Comparison of ENCODE assay signal across 16 cellular contexts in genomic region chr10:73119457-73119856, GRCh38.
"Had no signal": no experiment of that assay in that cellular context is flagged by ENCODE, and none has a peak within 500 bp of the region (broad histone marks: within the 10 kb centered on the region; RNA-seq: fewer than 3 reads in every experiment).

No MANE protein-coding gene starts in this region.

- H3K27me3 ChIP-seq: ascending aorta, breast epithelium, heart right ventricle, tibial nerve had no signal

- H3K4me1 Mint-ChIP-seq: memory B cell had no signal

- H3K4me1 ChIP-seq: breast epithelium had no signal

- H3K27ac ChIP-seq: breast epithelium, tibial nerve had no signal

- H3K9me3 ChIP-seq: ascending aorta, breast epithelium, heart right ventricle, mucosa of descending colon, tibial nerve had no signal

- H3K4me3 Mint-ChIP-seq: activated CD4-positive, alpha-beta memory T cell treated with anti-CD3 and anti-CD28 coated beads, Interleukin-2, amount 10 ng/mL, durations not matched to agents 7 days and 5 days; dendritic cell treated with granulocyte-macrophage colony-stimulating factor and Interleukin-4, amounts not matched to agents 40 ng/mL and 50 ng/mL, for 4 days; memory B cell; naive thymus-derived CD4-positive, alpha-beta T cell; T-helper 2 cell treated with Interferon-gamma antibody and Interleukin-4, amounts not matched to agents 5 μg/mL and 100 μg/mL, for 36 hours had no signal

- H3K4me3 ChIP-seq: ascending aorta, breast epithelium, heart right ventricle, mucosa of descending colon, skin epidermis, tibial nerve had no signal

- H3K9me3 Mint-ChIP-seq: activated CD4-positive, alpha-beta memory T cell treated with anti-CD3 and anti-CD28 coated beads, Interleukin-2, amount 10 ng/mL, durations not matched to agents 7 days and 5 days; dendritic cell treated with granulocyte-macrophage colony-stimulating factor and Interleukin-4, amounts not matched to agents 40 ng/mL and 50 ng/mL, for 4 days; memory B cell; naive thymus-derived CD4-positive, alpha-beta T cell; T-helper 2 cell treated with Interferon-gamma antibody and Interleukin-4, amounts not matched to agents 5 μg/mL and 100 μg/mL, for 36 hours had no signal

- ATAC-seq: mucosa of descending colon; naive thymus-derived CD4-positive, alpha-beta T cell had no signal

- DNase-seq: activated CD4-positive, alpha-beta memory T cell treated with anti-CD3 and anti-CD28 coated beads, Interleukin-2, amount 10 ng/mL, durations not matched to agents 7 days and 5 days; activated gamma-delta T cell treated with Interleukin-2 at 50 U/mL for 16 hours; effector memory CD4-positive, alpha-beta T cell; heart right ventricle; mucosa of descending colon; naive thymus-derived CD4-positive, alpha-beta T cell; stimulated activated CD4-positive, alpha-beta T cell treated with anti-CD3 and anti-CD28 coated beads, Interleukin-4, amount 100 ng/mL, for 24 hours; stimulated activated naive CD4-positive, alpha-beta T cell treated with Interleukin-2 at 50 U/mL for 16 hours; substantia nigra had no signal

- H3K36me3 ChIP-seq: breast epithelium had no signal

- H3K27ac Mint-ChIP-seq: activated CD4-positive, alpha-beta memory T cell treated with anti-CD3 and anti-CD28 coated beads, Interleukin-2, amount 10 ng/mL, durations not matched to agents 7 days and 5 days; dendritic cell treated with granulocyte-macrophage colony-stimulating factor and Interleukin-4, amounts not matched to agents 40 ng/mL and 50 ng/mL, for 4 days; memory B cell; naive thymus-derived CD4-positive, alpha-beta T cell; T-helper 2 cell treated with Interferon-gamma antibody and Interleukin-4, amounts not matched to agents 5 μg/mL and 100 μg/mL, for 36 hours had no signal

- H3K27me3 Mint-ChIP-seq: activated CD4-positive, alpha-beta memory T cell treated with anti-CD3 and anti-CD28 coated beads, Interleukin-2, amount 10 ng/mL, durations not matched to agents 7 days and 5 days; dendritic cell treated with granulocyte-macrophage colony-stimulating factor and Interleukin-4, amounts not matched to agents 40 ng/mL and 50 ng/mL, for 4 days; memory B cell; naive thymus-derived CD4-positive, alpha-beta T cell had no signal
